ENCODE assay signal across 22 cellular contexts in genomic region chr10:132959296-132959961, GRCh38. TPM values are rescaled to one million over a fixed set of nuclear protein-coding genes. Genes with fewer than 3 reads are reported as not detected.
"Had no signal": no experiment of that assay in that cellular context is flagged by ENCODE, and none has a peak within 500 bp of the region (broad histone marks: within the 10 kb centered on the region; RNA-seq: fewer than 3 reads in every experiment).

No MANE protein-coding gene starts in this region.

- ATAC-seq: activated naive CD8-positive, alpha-beta T cell treated with anti-CD3 and anti-CD28 coated beads, Interleukin-2, amount 50 U/mL, for 24 hours; foreskin keratinocyte; left colon; sciatic nerve; stimulated activated memory B cell treated with anti-CD40 and anti-IgM and Interleukin-4, amounts not matched to agents 10 μg/mL and 1 μg/mL and 100 μg/mL, for 72 hours had no signal

- H3K4me3 Mint-ChIP-seq: activated B cell treated with CpG ODN at 0.5 μM for 24 hours; activated naive CD4-positive, alpha-beta T cell treated with anti-CD3 and anti-CD28 coated beads for 36 hours; activated naive CD8-positive, alpha-beta T cell treated with anti-CD3 and anti-CD28 coated beads, Interleukin-2, amount 50 U/mL, for 24 hours; brain; neural crest cell; stimulated activated memory B cell treated with anti-CD40 and anti-IgM and Interleukin-4, amounts not matched to agents 10 μg/mL and 1 μg/mL and 100 μg/mL, for 72 hours had no signal

- H3K36me3 ChIP-seq: upper lobe of left lung had no signal

- H3K36me3 Mint-ChIP-seq: brain; stimulated activated memory B cell treated with anti-CD40 and anti-IgM and Interleukin-4, amounts not matched to agents 10 μg/mL and 1 μg/mL and 100 μg/mL, for 72 hours had no signal

- DNase-seq: activated B cell treated with CpG ODN at 0.5 μM for 24 hours; activated CD4-positive, alpha-beta T cell treated with anti-CD3 and anti-CD28 coated beads, Interleukin-2, amount 50 U/mL, for 1 hour; activated CD8-positive, alpha-beta memory T cell treated with anti-CD3 and anti-CD28 coated beads for 24 hours; activated naive CD4-positive, alpha-beta T cell treated with anti-CD3 and anti-CD28 coated beads for 36 hours; activated naive CD8-positive, alpha-beta T cell treated with anti-CD3 and anti-CD28 coated beads, Interleukin-2, amount 50 U/mL, for 24 hours; anterior cingulate cortex; foreskin keratinocyte; mammary epithelial cell; stimulated activated CD4-positive, alpha-beta T cell treated with anti-CD3 and anti-CD28 coated beads, Interleukin-4, amount 100 ng/mL, for 24 hours; T-helper 1 cell; T-helper 9 cell; testis had no signal

- H3K27me3 ChIP-seq: testis, upper lobe of left lung had no signal

- H3K4me3 ChIP-seq: coronary artery, hepatocyte, smooth muscle cell, testis, upper lobe of left lung had no signal

- H3K9me3 Mint-ChIP-seq: activated B cell treated with CpG ODN at 0.5 μM for 24 hours; activated naive CD4-positive, alpha-beta T cell treated with anti-CD3 and anti-CD28 coated beads for 36 hours; activated naive CD8-positive, alpha-beta T cell treated with anti-CD3 and anti-CD28 coated beads, Interleukin-2, amount 50 U/mL, for 24 hours; neural crest cell had no signal

- H3K27ac Mint-ChIP-seq: activated B cell treated with CpG ODN at 0.5 μM for 24 hours; activated naive CD4-positive, alpha-beta T cell treated with anti-CD3 and anti-CD28 coated beads for 36 hours; activated naive CD8-positive, alpha-beta T cell treated with anti-CD3 and anti-CD28 coated beads, Interleukin-2, amount 50 U/mL, for 24 hours; brain; stimulated activated memory B cell treated with anti-CD40 and anti-IgM and Interleukin-4, amounts not matched to agents 10 μg/mL and 1 μg/mL and 100 μg/mL, for 72 hours had no signal

RNA-seq across cellular contexts. Expression of gene CFAP46, which starts 17.1 kb away (rescaled TPM):
- total RNA-seq: activated naive CD4-positive, alpha-beta T cell treated with anti-CD3 and anti-CD28 coated beads for 36 hours; myocyte had no signal
